ENCODE assay signal across 22 cellular contexts in the genomic region with DNA sequence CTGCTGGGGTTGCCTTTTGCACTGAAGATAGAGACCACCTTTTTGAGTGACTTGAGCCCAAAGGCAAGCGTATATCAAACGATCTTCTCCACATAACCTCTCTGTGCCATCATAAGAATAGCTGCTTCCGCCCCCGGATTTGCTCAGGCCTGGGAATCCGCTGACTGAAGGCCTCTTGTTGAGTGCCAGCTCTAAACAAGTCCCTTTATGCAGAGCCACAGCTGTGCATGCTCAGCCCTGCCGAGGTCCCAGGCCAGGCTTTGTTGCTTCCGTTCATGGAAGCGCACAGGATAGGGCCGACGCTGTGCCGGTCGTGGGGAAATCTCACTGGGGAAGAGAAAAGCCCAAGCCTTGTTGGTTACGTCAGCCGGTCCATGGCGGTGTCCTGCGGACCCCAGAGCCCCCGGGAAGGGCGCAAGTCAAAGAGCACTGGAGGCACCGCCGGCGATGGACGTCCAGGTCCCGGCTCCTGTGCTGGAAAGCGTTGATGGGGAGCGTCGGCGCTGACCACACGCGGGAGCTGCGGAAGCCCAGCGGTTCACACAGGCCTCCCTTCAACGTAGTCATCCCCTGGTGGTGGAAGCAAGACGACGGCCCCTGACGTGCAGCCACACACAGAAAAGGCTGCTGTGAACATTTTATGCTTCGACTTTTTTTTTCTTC. TPM values are rescaled to one million over a fixed set of nuclear protein-coding genes. Genes with fewer than 3 reads are reported as not detected.
A peak's percentile ranks its signal among the peaks of the same experiment; 100 is the strongest.
DNase-seq lines count a peak whose midpoint lies in the region; ATAC-seq, FAIRE-seq and TF ChIP-seq lines count a peak whose summit lies in the region.
"Had no signal": no experiment of that assay in that cellular context is flagged by ENCODE, and none has a peak within 500 bp of the region (broad histone marks: within the 10 kb centered on the region; RNA-seq: fewer than 3 reads in every experiment).

No MANE protein-coding gene starts in this region.

- H3K79me2 ChIP-seq in astrocyte (ENCODE audit: insufficient read depth, low read length) = peaks cover 47% of the 10 kb centered on the region
- H3K79me2 ChIP-seq in osteoblast (ENCODE audit: insufficient read depth, low read length) = peaks cover 34% of the 10 kb centered on the region

- no peak overlapping the region for H3K9ac ChIP-seq in astrocyte (ENCODE audit: low read length)
- H3K9ac ChIP-seq: GM23248 had no signal

- TF ChIP-seq CTCF in astrocyte (IDR thresholded peaks at IDR 0.05; ENCODE audit: insufficient read depth, low read depth, low read length) = no peak
- no peak for TF ChIP-seq CTCF in osteoblast (IDR thresholded peaks at IDR 0.05; ENCODE audit: extremely low read depth, low read depth, low read length)

- H2AFZ ChIP-seq in astrocyte (ENCODE audit: low read depth, low read length) (no peak overlapping the region), osteoblast (ENCODE audit: low read length) (no peak overlapping the region)
- H2AFZ ChIP-seq: GM23248 had no signal

- no peak overlapping the region for H3K4me2 ChIP-seq in astrocyte (ENCODE audit: low read length)
- no peak overlapping the region for H3K4me2 ChIP-seq in osteoblast (ENCODE audit: insufficient read depth, low read length)

- no peak overlapping the region for H3K4me3 Mint-ChIP-seq in astrocyte (ENCODE audit: unreplicated experiment)
- H3K4me3 Mint-ChIP-seq in T-helper 2 cell treated with Interferon-gamma antibody and Interleukin-4, amounts not matched to agents 5 μg/mL and 100 μg/mL, for 36 hours = no peak overlapping the region
- H3K4me3 Mint-ChIP-seq: activated T-helper 17 cell treated with anti-CD3 and anti-CD28 coated beads, Interleukin-2, amount 50 U/mL, for 72 hours; effector memory CD8-positive, alpha-beta T cell; memory B cell had no signal

- H3K9me3 ChIP-seq in astrocyte (ENCODE audit: insufficient read depth, low read depth, low read length) = no peaks in the 10 kb centered on the region
- H3K9me3 ChIP-seq in osteoblast (ENCODE audit: low read depth, low read length) = no peaks in the 10 kb centered on the region
- H3K9me3 ChIP-seq: Caco-2, heart right ventricle, tibial artery had no signal

- H3K4me1 ChIP-seq in astrocyte (ENCODE audit: insufficient read depth, low read length) (peaks cover 14% of the 10 kb centered on the region), osteoblast (ENCODE audit: insufficient read depth, low read length) (no peaks in the 10 kb centered on the region)
- H3K4me1 ChIP-seq: Caco-2, tibial artery had no signal

- no peaks in the 10 kb centered on the region for H3K27me3 Mint-ChIP-seq in astrocyte (ENCODE audit: low read depth, unreplicated experiment)
- H3K27me3 Mint-ChIP-seq in T-helper 2 cell treated with Interferon-gamma antibody and Interleukin-4, amounts not matched to agents 5 μg/mL and 100 μg/mL, for 36 hours (ENCODE audit: low read depth) = no peaks in the 10 kb centered on the region
- H3K27me3 Mint-ChIP-seq: activated T-helper 17 cell treated with anti-CD3 and anti-CD28 coated beads, Interleukin-2, amount 50 U/mL, for 72 hours; effector memory CD8-positive, alpha-beta T cell; memory B cell had no signal

- H4K20me1 ChIP-seq in astrocyte (ENCODE audit: insufficient read depth, low read length) = peaks cover 73% of the 10 kb centered on the region
- H4K20me1 ChIP-seq in osteoblast (ENCODE audit: insufficient read depth, low read length) = peaks cover 24% of the 10 kb centered on the region

- H3K4me1 Mint-ChIP-seq in astrocyte (ENCODE audit: low read depth, unreplicated experiment) = no peaks in the 10 kb centered on the region
- H3K4me1 Mint-ChIP-seq in T-helper 2 cell treated with Interferon-gamma antibody and Interleukin-4, amounts not matched to agents 5 μg/mL and 100 μg/mL, for 36 hours (ENCODE audit: low read depth) = peaks cover 14% of the 10 kb centered on the region

- no peak for FAIRE-seq in astrocyte (lab: Jason Lieb, UNC)
- FAIRE-seq: GM18507 had no signal

- H3K4me3 ChIP-seq in astrocyte (ENCODE audit: insufficient read depth, low read depth, low read length) = no peak overlapping the region
- H3K4me3 ChIP-seq in osteoblast (ENCODE audit: insufficient read depth, low read length) = no peak overlapping the region
- H3K4me3 ChIP-seq: GM23248, heart right ventricle, tibial artery had no signal

- DNase-seq in C1 segment of cervical spinal cord (lab: John Stamatoyannopoulos, UW) (peak in 11 of 14 donors; percentile 29 to 77 (median 45)), astrocyte (ENCODE audit: low read depth) (no peak), hippocampal formation (lab: John Stamatoyannopoulos, UW) (peak; percentile 65 to 79), osteoblast (ENCODE audit: insufficient read length, low spot score, missing footprints) (peak; percentile 62), NCI-H1436 treated with DMSO at 0.1 percent for 48 hours (lab: John Stamatoyannopoulos, UW) (no peak), activated gamma-delta T cell treated with Interleukin-2 at 50 U/mL for 16 hours (no peak)
- DNase-seq in T-helper 2 cell treated with Interferon-gamma antibody and Interleukin-4, amounts not matched to agents 5 μg/mL and 100 μg/mL, for 36 hours (ENCODE audit: low spot score) = no peak
- DNase-seq: activated CD4-positive, alpha-beta T cell treated with anti-CD3 and anti-CD28 coated beads for 4 hours; Caco-2; central memory CD4-positive, alpha-beta T cell; effector memory CD8-positive, alpha-beta T cell; GM23248; heart right ventricle; islet precursor cell; Kasumi-1; NCI-H1105 treated with DMSO at 0.1 percent for 48 hours; NCI-H524; tibial artery had no signal

- H3K36me3 ChIP-seq in astrocyte (ENCODE audit: insufficient read depth, low read length) = peaks cover 26% of the 10 kb centered on the region
- H3K36me3 ChIP-seq in osteoblast (ENCODE audit: insufficient read depth, low read length) = peaks cover 74% of the 10 kb centered on the region

- no peaks in the 10 kb centered on the region for H3K27me3 ChIP-seq in astrocyte (ENCODE audit: insufficient read depth, low read length)
- no peaks in the 10 kb centered on the region for H3K27me3 ChIP-seq in osteoblast (ENCODE audit: insufficient read depth, low read length)
- H3K27me3 ChIP-seq: heart right ventricle, tibial artery had no signal

- ATAC-seq in HG03439 (IDR thresholded peaks at IDR 0.05; ENCODE audit: unreplicated experiment) = no peak
- ATAC-seq: activated T-helper 17 cell treated with anti-CD3 and anti-CD28 coated beads, Interleukin-2, amount 50 U/mL, for 72 hours; effector memory CD8-positive, alpha-beta T cell; heart right ventricle had no signal

- H3K27ac Mint-ChIP-seq in astrocyte (ENCODE audit: unreplicated experiment) = no peak overlapping the region
- H3K27ac Mint-ChIP-seq in T-helper 2 cell treated with Interferon-gamma antibody and Interleukin-4, amounts not matched to agents 5 μg/mL and 100 μg/mL, for 36 hours = no peak overlapping the region
- H3K27ac Mint-ChIP-seq: activated T-helper 17 cell treated with anti-CD3 and anti-CD28 coated beads, Interleukin-2, amount 50 U/mL, for 72 hours; memory B cell had no signal

- no peaks in the 10 kb centered on the region for H3K9me3 Mint-ChIP-seq in astrocyte (ENCODE audit: unreplicated experiment)
- H3K9me3 Mint-ChIP-seq in T-helper 2 cell treated with Interferon-gamma antibody and Interleukin-4, amounts not matched to agents 5 μg/mL and 100 μg/mL, for 36 hours = no peaks in the 10 kb centered on the region
- H3K9me3 Mint-ChIP-seq: activated T-helper 17 cell treated with anti-CD3 and anti-CD28 coated beads, Interleukin-2, amount 50 U/mL, for 72 hours; effector memory CD8-positive, alpha-beta T cell; memory B cell had no signal

- H3K36me3 Mint-ChIP-seq in astrocyte (ENCODE audit: low read depth, unreplicated experiment) = peaks cover 13% of the 10 kb centered on the region
- H3K36me3 Mint-ChIP-seq in T-helper 2 cell treated with Interferon-gamma antibody and Interleukin-4, amounts not matched to agents 5 μg/mL and 100 μg/mL, for 36 hours (ENCODE audit: low read depth) = peaks cover 29% of the 10 kb centered on the region

- H3K27ac ChIP-seq in astrocyte (ENCODE audit: low read depth, low read length) (peak overlapping the region; percentile 2), osteoblast (ENCODE audit: low read depth, low read length) (no peak overlapping the region)
- H3K27ac ChIP-seq: GM23248, heart right ventricle, tibial artery had no signal

RNA-seq across cellular contexts. Expression of a gene that starts 23.5 kb away (rescaled TPM):
- total RNA-seq in astrocyte (1,200 and 1,239 TPM in 2 replicates), osteoblast (2,112 and 2,440 TPM in 2 replicates)

RNA-seq across cellular contexts. Expression of a gene that starts 28.8 kb away (rescaled TPM):
- total RNA-seq in astrocyte (86.5 and 96.1 TPM in 2 replicates), osteoblast (76.3 and 85.8 TPM in 2 replicates)

RNA-seq across cellular contexts. Expression of a gene that starts 38.5 kb away (rescaled TPM):
- 6.7 and 7.5 TPM in 2 replicates for total RNA-seq in astrocyte
- total RNA-seq in osteoblast = 7.2 and 21.8 TPM in 2 replicates

RNA-seq across cellular contexts. Expression of a gene that starts 46.7 kb away (rescaled TPM):
- total RNA-seq in astrocyte (213 TPM in 2 replicates), osteoblast (78.4 and 97.4 TPM in 2 replicates)

Comparison
In these comparisons a context has a peak if more than half of its experiments do, and no peak if none do; other contexts are left out.
1. DNase-seq: peak in C1 segment of cervical spinal cord (11 of 14), hippocampal formation (2 of 2) and osteoblast (single experiment); none in astrocyte (single experiment), T-helper 2 cell treated with Interferon-gamma antibody and Interleukin-4, amounts not matched to agents 5 μg/mL and 100 μg/mL, for 36 hours (single experiment), NCI-H1436 treated with DMSO at 0.1 percent for 48 hours (single experiment) and activated gamma-delta T cell treated with Interleukin-2 at 50 U/mL for 16 hours (single experiment).